In the genomic region with DNA sequence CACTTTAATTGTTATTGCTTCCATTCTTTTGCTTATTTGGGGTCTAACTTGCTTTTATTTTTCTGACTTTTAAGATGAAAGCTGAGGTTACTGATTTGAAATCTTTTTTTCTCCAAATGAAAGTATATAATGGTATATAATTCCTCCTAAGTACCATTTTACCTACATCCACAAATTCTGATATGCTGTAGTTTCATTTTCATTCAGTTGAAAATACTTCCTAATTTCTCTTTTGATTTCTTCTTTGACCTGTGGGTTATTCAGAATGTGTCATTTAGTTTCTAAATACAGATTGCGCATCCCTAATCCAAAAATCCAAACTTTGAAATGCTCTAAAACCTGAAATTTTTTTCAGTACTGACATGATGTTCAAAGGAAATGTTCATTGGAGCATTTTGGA, we compare ENCODE assay signal across 20 cellular contexts.
DNase-seq lines count a peak whose midpoint lies in the region; ATAC-seq, FAIRE-seq and TF ChIP-seq lines count a peak whose summit lies in the region.
"Had no signal": no experiment of that assay in that cellular context is flagged by ENCODE, and none has a peak within 500 bp of the region (broad histone marks: within the 10 kb centered on the region; RNA-seq: fewer than 3 reads in every experiment).

No MANE protein-coding gene starts in this region.

- ATAC-seq in activated T-cell treated with anti-CD3 and anti-CD28 coated beads, Interleukin-2, amount 50 U/mL, for 4 hours = peak; percentile 8 to 16
- no peak for ATAC-seq in activated CD8-positive, alpha-beta T cell treated with anti-CD3 and anti-CD28 coated beads, Interleukin-2, amount 10 ng/mL, durations not matched to agents 7 days and 5 days
- ATAC-seq in naive B cell (ENCODE audit: low read depth in 2 of 2) = peak; percentile 53 to 82
- no peak for ATAC-seq in HG03521 (IDR thresholded peaks at IDR 0.05; ENCODE audit: unreplicated experiment)
- ATAC-seq: K562 had no signal

- CTCF ChIA-PET in activated CD8-positive, alpha-beta T cell treated with anti-CD3 and anti-CD28 coated beads, Interleukin-2, amount 10 ng/mL, durations not matched to agents 7 days and 5 days (lab: Charles Lee) = no interaction called here
- CTCF ChIA-PET in HEK293T (lab: Yijun Ruan, JAX) = no interaction called here

- no peaks in the 10 kb centered on the region for H3K27me3 ChIP-seq in colonic mucosa
- H3K27me3 ChIP-seq: stomach, transverse colon had no signal

- no peaks in the 10 kb centered on the region for H3K27me3 Mint-ChIP-seq in activated T-cell treated with anti-CD3 and anti-CD28 coated beads, Interleukin-2, amount 50 U/mL, for 4 hours (ENCODE audit: low read depth)
- no peaks in the 10 kb centered on the region for H3K27me3 Mint-ChIP-seq in activated CD8-positive, alpha-beta T cell treated with anti-CD3 and anti-CD28 coated beads, Interleukin-2, amount 10 ng/mL, durations not matched to agents 7 days and 5 days (ENCODE audit: low read depth)
- H3K27me3 Mint-ChIP-seq in naive B cell = no peaks in the 10 kb centered on the region

- DNase-seq in activated T-cell treated with anti-CD3 and anti-CD28 coated beads, Interleukin-2, amount 50 U/mL, for 4 hours = no peak
- DNase-seq in activated T-cell treated with anti-CD3 and anti-CD28 coated beads for 4 hours (no peak), GM18507 (ENCODE audit: extremely low spot score, insufficient read length, low read depth) (no peak), naive B cell (no peak), colonic mucosa (no peak), HEK293T (ENCODE audit: extremely low spot score) (no peak)
- no peak for DNase-seq in activated CD8-positive, alpha-beta T cell treated with anti-CD3 and anti-CD28 coated beads, Interleukin-2, amount 10 ng/mL, durations not matched to agents 7 days and 5 days
- DNase-seq: activated gamma-delta T cell; kidney glomerular epithelial cell; NCI-H187; NCI-H748 treated with DMSO at 0.1 percent for 48 hours; PC-9; SHP77 treated with DMSO at 0.1 percent for 48 hours; stimulated activated CD4-positive, alpha-beta T cell treated with anti-CD3 and anti-CD28 coated beads, Interleukin-1b, Interleukin-23, amount 100 ng/mL, for 48 hours; stomach; transverse colon had no signal

- H3K9me3 ChIP-seq in colonic mucosa = no peaks in the 10 kb centered on the region
- H3K9me3 ChIP-seq: transverse colon had no signal

- H3K9me3 Mint-ChIP-seq in activated T-cell treated with anti-CD3 and anti-CD28 coated beads, Interleukin-2, amount 50 U/mL, for 4 hours = peaks cover 9% of the 10 kb centered on the region
- H3K9me3 Mint-ChIP-seq in activated CD8-positive, alpha-beta T cell treated with anti-CD3 and anti-CD28 coated beads, Interleukin-2, amount 10 ng/mL, durations not matched to agents 7 days and 5 days (ENCODE audit: insufficient read depth) = peaks cover 24% of the 10 kb centered on the region
- peaks cover 0 to 17% (median 12%) of the 10 kb centered on the region in 7 donors for H3K9me3 Mint-ChIP-seq in naive B cell

- H3K36me3 Mint-ChIP-seq in activated T-cell treated with anti-CD3 and anti-CD28 coated beads, Interleukin-2, amount 50 U/mL, for 4 hours (ENCODE audit: insufficient read depth) = peaks cover 74% of the 10 kb centered on the region
- H3K36me3 Mint-ChIP-seq in activated CD8-positive, alpha-beta T cell treated with anti-CD3 and anti-CD28 coated beads, Interleukin-2, amount 10 ng/mL, durations not matched to agents 7 days and 5 days (ENCODE audit: low read depth) = peaks cover 96% of the 10 kb centered on the region
- H3K36me3 Mint-ChIP-seq in naive B cell = peaks cover 45 to 67% of the 10 kb centered on the region in 2 donors

- no peaks in the 10 kb centered on the region for H3K4me1 ChIP-seq in colonic mucosa

- no peak overlapping the region for H3K27ac ChIP-seq in colonic mucosa
- H3K27ac ChIP-seq: PC-9, stomach, transverse colon had no signal

- FAIRE-seq in GM18507 (lab: Jason Lieb, UNC) = peak; percentile 45
- FAIRE-seq: H1, K562 had no signal

- H3K9ac ChIP-seq in colonic mucosa (ENCODE audit: low read depth in 2 of 2, low read length in 2 of 2) = no peak overlapping the region

- TF ChIP-seq CTCF in colonic mucosa (IDR thresholded peaks at IDR 0.05) = no peak

- no peaks in the 10 kb centered on the region for H3K36me3 ChIP-seq in colonic mucosa
- H3K36me3 ChIP-seq: transverse colon had no signal

- POLR2A ChIA-PET in activated CD8-positive, alpha-beta T cell treated with anti-CD3 and anti-CD28 coated beads, Interleukin-2, amount 10 ng/mL, durations not matched to agents 7 days and 5 days (lab: Charles Lee) = interaction anchor here (0.6 kb wide), 1 partner anchor 1163 kb away, joined by 3 read pairs; no protein-coding TSS in a partner anchor
- POLR2A ChIA-PET in HEK293T (lab: Yijun Ruan, JAX) = no interaction called here

- H3K4me3 Mint-ChIP-seq in activated T-cell treated with anti-CD3 and anti-CD28 coated beads, Interleukin-2, amount 50 U/mL, for 4 hours = peak overlapping the region; percentile 39
- peak overlapping the region; percentile 16 for H3K4me3 Mint-ChIP-seq in activated CD8-positive, alpha-beta T cell treated with anti-CD3 and anti-CD28 coated beads, Interleukin-2, amount 10 ng/mL, durations not matched to agents 7 days and 5 days
- H3K4me3 Mint-ChIP-seq in naive B cell = peak overlapping the region in 6 of 8 donors; percentile 6 to 69 (median 42)

- intact Hi-C loops in colonic mucosa (cut with DNase I) = no loop called here

- peak overlapping the region; percentile 31 for H3K27ac Mint-ChIP-seq in activated CD8-positive, alpha-beta T cell treated with anti-CD3 and anti-CD28 coated beads, Interleukin-2, amount 10 ng/mL, durations not matched to agents 7 days and 5 days
- peak overlapping the region in 5 of 6 donors; percentile 66 to 96 (median 83) for H3K27ac Mint-ChIP-seq in naive B cell
- H3K27ac Mint-ChIP-seq: progenitor cell of endocrine pancreas had no signal

- peaks cover 97% of the 10 kb centered on the region for H3K4me1 Mint-ChIP-seq in activated T-cell treated with anti-CD3 and anti-CD28 coated beads, Interleukin-2, amount 50 U/mL, for 4 hours (ENCODE audit: low read depth)
- H3K4me1 Mint-ChIP-seq in activated CD8-positive, alpha-beta T cell treated with anti-CD3 and anti-CD28 coated beads, Interleukin-2, amount 10 ng/mL, durations not matched to agents 7 days and 5 days (ENCODE audit: low read depth) = peaks cover 97% of the 10 kb centered on the region
- peaks cover 76 to 94% (median 91%) of the 10 kb centered on the region in 3 donors for H3K4me1 Mint-ChIP-seq in naive B cell

- no peak overlapping the region for H3K4me3 ChIP-seq in colonic mucosa
- H3K4me3 ChIP-seq: K562, PC-9, stomach, transverse colon had no signal

TF ChIP-seq in HEK293T, 16 proteins besides CTCF, POLR2A, EP300 and RAD21:
- TF ChIP-seq HDGF (IDR thresholded peaks at IDR 0.05; ENCODE audit: borderline replicate concordance) (no peak), L3MBTL2 (conservative IDR thresholded peaks at IDR 0.05) (no peak), CTBP1 (IDR thresholded peaks at IDR 0.05; ENCODE audit: borderline replicate concordance) (no peak), TARDBP (IDR thresholded peaks at IDR 0.05) (no peak), ARNT (IDR thresholded peaks at IDR 0.05) (no peak), BHLHE40 (IDR thresholded peaks at IDR 0.05; ENCODE audit: borderline replicate concordance) (no peak), FOXM1 (IDR thresholded peaks at IDR 0.05; ENCODE audit: borderline replicate concordance) (no peak), SP1 (IDR thresholded peaks at IDR 0.05) (no peak), ELF4 (IDR thresholded peaks at IDR 0.05) (no peak), LEF1 (IDR thresholded peaks at IDR 0.05; ENCODE audit: borderline replicate concordance) (no peak), NFRKB (IDR thresholded peaks at IDR 0.05) (no peak), FOXK2 (IDR thresholded peaks at IDR 0.05) (no peak), ZNF384 (IDR thresholded peaks at IDR 0.05) (no peak), SUZ12 (IDR thresholded peaks at IDR 0.05) (no peak), FOXA1 (IDR thresholded peaks at IDR 0.05) (no peak)
- TF ChIP-seq, protein P1, sequence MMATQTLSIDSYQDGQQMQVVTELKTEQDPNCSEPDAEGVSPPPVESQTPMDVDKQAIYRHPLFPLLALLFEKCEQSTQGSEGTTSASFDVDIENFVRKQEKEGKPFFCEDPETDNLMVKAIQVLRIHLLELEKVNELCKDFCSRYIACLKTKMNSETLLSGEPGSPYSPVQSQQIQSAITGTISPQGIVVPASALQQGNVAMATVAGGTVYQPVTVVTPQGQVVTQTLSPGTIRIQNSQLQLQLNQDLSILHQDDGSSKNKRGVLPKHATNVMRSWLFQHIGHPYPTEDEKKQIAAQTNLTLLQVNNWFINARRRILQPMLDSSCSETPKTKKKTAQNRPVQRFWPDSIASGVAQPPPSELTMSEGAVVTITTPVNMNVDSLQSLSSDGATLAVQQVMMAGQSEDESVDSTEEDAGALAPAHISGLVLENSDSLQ (IDR thresholded peaks at IDR 0.05) = no peak

Comparison
In these comparisons a context has a peak if more than half of its experiments do, and no peak if none do; other contexts are left out.
1. ATAC-seq: peak in activated T-cell treated with anti-CD3 and anti-CD28 coated beads, Interleukin-2, amount 50 U/mL, for 4 hours (2 of 2) and naive B cell (2 of 2); none in activated CD8-positive, alpha-beta T cell treated with anti-CD3 and anti-CD28 coated beads, Interleukin-2, amount 10 ng/mL, durations not matched to agents 7 days and 5 days (single experiment) and HG03521 (single experiment).
2. Peak in every context shown above with its lines, with median percentiles within 50 percentile points of each other: H3K4me3 Mint-ChIP-seq.